Comparison of ENCODE assay signal across 9 cellular contexts in genomic region chrX:2697741-2698294, GRCh38. TPM values are rescaled to one million over a fixed set of nuclear protein-coding genes. Genes with fewer than 3 reads are reported as not detected.
DNase-seq lines count a peak whose midpoint lies in the region; ATAC-seq and FAIRE-seq lines count a peak whose summit lies in the region.
"Had no signal": no experiment of that assay in that cellular context is flagged by ENCODE, and none has a peak within 500 bp of the region (broad histone marks: within the 10 kb centered on the region; RNA-seq: fewer than 3 reads in every experiment).

No MANE protein-coding gene starts in this region.

- H3K27ac Mint-ChIP-seq in effector memory CD8-positive, alpha-beta T cell, result peak overlapping the region; percentile 92 to 96
- peak overlapping the region; percentile 91 for H3K27ac Mint-ChIP-seq in stimulated activated effector memory CD8-positive, alpha-beta T cell treated with anti-CD3 and anti-CD28 coated beads, Interleukin-12 subunit alpha, Interleukin-12 subunit beta, amount 100 ng/mL, for 72 hours

- H3K4me1 Mint-ChIP-seq in effector memory CD8-positive, alpha-beta T cell (ENCODE audit: low read depth in 2 of 2), result peaks cover 89 to 95% of the 10 kb centered on the region in 2 donors
- H3K4me1 Mint-ChIP-seq in stimulated activated effector memory CD8-positive, alpha-beta T cell treated with anti-CD3 and anti-CD28 coated beads, Interleukin-12 subunit alpha, Interleukin-12 subunit beta, amount 100 ng/mL, for 72 hours, result peaks cover 97% of the 10 kb centered on the region

- FAIRE-seq in GM19239 (lab: Jason Lieb, UNC), result peak; percentile 71
- FAIRE-seq: islet of Langerhans had no signal

- no peaks in the 10 kb centered on the region for H3K27me3 ChIP-seq in aorta (ENCODE audit: control insufficient read depth in 1 of 2, insufficient read depth in 2 of 2, low read length in 1 of 2)

- DNase-seq in GM19239 (ENCODE audit: insufficient read length, low spot score) (no peak), HT1080 (ENCODE audit: low read depth) (peak; percentile 29), CD1c-positive myeloid dendritic cell (ENCODE audit: extremely low spot score) (no peak), aorta (no peak)
- no peak for DNase-seq in effector memory CD8-positive, alpha-beta T cell
- peak in 1 of 2 donors; percentile 77 for DNase-seq in stimulated activated effector memory CD8-positive, alpha-beta T cell treated with anti-CD3 and anti-CD28 coated beads, Interleukin-12 subunit alpha, Interleukin-12 subunit beta, amount 100 ng/mL, for 72 hours (ENCODE audit: low spot score in 2 of 2)

- peaks cover 3 to 4% of the 10 kb centered on the region in 2 donors for H3K4me1 ChIP-seq in aorta (ENCODE audit: control insufficient read depth in 1 of 2, insufficient read depth in 2 of 2, low read length in 2 of 2)

- no peak overlapping the region for H3K4me3 ChIP-seq in aorta (ENCODE audit: low read length in 2 of 2)

- no peaks in the 10 kb centered on the region for H3K36me3 ChIP-seq in aorta (ENCODE audit: control insufficient read depth in 1 of 2, insufficient read depth in 2 of 2, low read length in 1 of 2)

- intact Hi-C loops in aorta (cut with DNase I), result loop anchor here in 1 of 2 donors (10.0 kb wide), 1 partner anchor 83 kb away; no protein-coding TSS in a partner anchor

- peak overlapping the region; percentile 73 to 98 for H3K4me3 Mint-ChIP-seq in effector memory CD8-positive, alpha-beta T cell
- H3K4me3 Mint-ChIP-seq in stimulated activated effector memory CD8-positive, alpha-beta T cell treated with anti-CD3 and anti-CD28 coated beads, Interleukin-12 subunit alpha, Interleukin-12 subunit beta, amount 100 ng/mL, for 72 hours, result peak overlapping the region; percentile 99

- H3K27me3 Mint-ChIP-seq in effector memory CD8-positive, alpha-beta T cell, result no peaks in the 10 kb centered on the region

- H3K9me3 ChIP-seq in aorta (ENCODE audit: control insufficient read depth, low read length), result no peaks in the 10 kb centered on the region

- peaks cover 53% of the 10 kb centered on the region for H3K36me3 Mint-ChIP-seq in effector memory CD8-positive, alpha-beta T cell (ENCODE audit: insufficient read depth)
- peaks cover 96% of the 10 kb centered on the region for H3K36me3 Mint-ChIP-seq in stimulated activated effector memory CD8-positive, alpha-beta T cell treated with anti-CD3 and anti-CD28 coated beads, Interleukin-12 subunit alpha, Interleukin-12 subunit beta, amount 100 ng/mL, for 72 hours

- no peak for ATAC-seq in effector memory CD8-positive, alpha-beta T cell (replicated peaks)
- ATAC-seq in stimulated activated effector memory CD8-positive, alpha-beta T cell treated with anti-CD3 and anti-CD28 coated beads, Interleukin-12 subunit alpha, Interleukin-12 subunit beta, amount 100 ng/mL, for 72 hours, result peak; percentile 27
- ATAC-seq in GM18498 (IDR thresholded peaks at IDR 0.05; ENCODE audit: unreplicated experiment) (no peak), aorta (ENCODE audit: low FRiP score) (no peak)

- WGBS in aorta, 2 donors, result 72 to 83% methylated on average over 9 of the region's 9 CpGs

- no peak overlapping the region for H3K27ac ChIP-seq in aorta (ENCODE audit: low read depth in 1 of 2, low read length in 2 of 2)

- H3K9me3 Mint-ChIP-seq in effector memory CD8-positive, alpha-beta T cell, result no peaks in the 10 kb centered on the region
- peaks cover 7% of the 10 kb centered on the region for H3K9me3 Mint-ChIP-seq in stimulated activated effector memory CD8-positive, alpha-beta T cell treated with anti-CD3 and anti-CD28 coated beads, Interleukin-12 subunit alpha, Interleukin-12 subunit beta, amount 100 ng/mL, for 72 hours

RNA-seq across cellular contexts. Expression of gene CD99, which starts 6.7 kb away (rescaled TPM):
- total RNA-seq in HT1080 (2014; rRNA removed; shearing (Covaris generic)), result 223 and 276 TPM in 2 replicates
- polyA plus RNA-seq in HT1080 (2015; cell fraction: cytosol; rRNA removed), result 434 and 451 TPM in 2 replicates
- 155 and 175 TPM in 2 replicates for polyA plus RNA-seq in HT1080 (2015; cell fraction: nucleus; rRNA removed)
- total RNA-seq in aorta, result 100 to 1,000 TPM; 292 to 399 TPM
- 100 to 1,000 TPM; 416 TPM for polyA plus RNA-seq in aorta

RNA-seq across cellular contexts. Expression of gene XG, which starts 54.0 kb away (rescaled TPM):
- total RNA-seq in HT1080 (2014; rRNA removed; shearing (Covaris generic)), result not detected in 2 replicates
- 0.08 TPM in 1 of 2 replicates, not detected in the other for polyA plus RNA-seq in HT1080 (2015; cell fraction: cytosol; rRNA removed)
- polyA plus RNA-seq in HT1080 (2015; cell fraction: nucleus; rRNA removed), result not detected in 2 replicates
- 1 to 10 TPM; 5.9 to 9.0 TPM for total RNA-seq in aorta
- polyA plus RNA-seq in aorta, result 1 to 10 TPM; 4.4 to 8.1 TPM
- total RNA-seq: RPMI7951 had no signal
